In genomic region chr10:13707156-13707881, GRCh38 we compare ENCODE assay signal across 8 cellular contexts.
DNase-seq lines count a peak whose midpoint lies in the region; ATAC-seq and TF ChIP-seq lines count a peak whose summit lies in the region.

No MANE protein-coding gene starts in this region.

- peaks cover 43% of the 10 kb centered on the region for H3K27me3 Mint-ChIP-seq in activated CD8-positive, alpha-beta memory T cell treated with anti-CD3 and anti-CD28 coated beads, Interleukin-2, amount 10 ng/mL, durations not matched to agents 7 days and 5 days

- peaks cover 23 to 50% (median 31%) of the 10 kb centered on the region in 4 donors for H3K4me1 ChIP-seq in upper lobe of left lung

- H3K9me3 Mint-ChIP-seq in activated CD8-positive, alpha-beta memory T cell treated with anti-CD3 and anti-CD28 coated beads, Interleukin-2, amount 10 ng/mL, durations not matched to agents 7 days and 5 days (ENCODE audit: low read depth): no peaks in the 10 kb centered on the region

- peak overlapping the region; percentile 38 to 71 (median 61) for H3K27ac ChIP-seq in upper lobe of left lung

- no peaks in the 10 kb centered on the region for H3K27me3 ChIP-seq in upper lobe of left lung

- H3K27ac Mint-ChIP-seq in activated CD8-positive, alpha-beta memory T cell treated with anti-CD3 and anti-CD28 coated beads, Interleukin-2, amount 10 ng/mL, durations not matched to agents 7 days and 5 days: no peak overlapping the region

- peak in 2 of 4 donors; percentile 33 to 60 for TF ChIP-seq POLR2A in upper lobe of left lung (IDR thresholded peaks at IDR 0.05)

- ATAC-seq in HG03460 (IDR thresholded peaks at IDR 0.05; ENCODE audit: unreplicated experiment) (peak; percentile 57), upper lobe of left lung (ENCODE audit: low FRiP score in 2 of 2) (peak; percentile 78 to 90)
- peak; percentile 49 for ATAC-seq in activated CD8-positive, alpha-beta memory T cell treated with anti-CD3 and anti-CD28 coated beads, Interleukin-2, amount 10 ng/mL, durations not matched to agents 7 days and 5 days

- WGBS in upper lobe of left lung, 2 donors: 1 to 2% methylated on average over 24 to 26 of the region's 26 CpGs

- peak overlapping the region; percentile 88 for H3K4me3 ChIP-seq in GM12875 (ENCODE audit: low read depth, low read length)
- H3K4me3 ChIP-seq in upper lobe of left lung: peak overlapping the region; percentile 18 to 56 (median 48)

- no peaks in the 10 kb centered on the region for H3K9me3 ChIP-seq in upper lobe of left lung

- H3K36me3 ChIP-seq in upper lobe of left lung: no peaks in the 10 kb centered on the region

- H3K36me3 Mint-ChIP-seq in activated CD8-positive, alpha-beta memory T cell treated with anti-CD3 and anti-CD28 coated beads, Interleukin-2, amount 10 ng/mL, durations not matched to agents 7 days and 5 days: no peaks in the 10 kb centered on the region

- H3K4me1 Mint-ChIP-seq in activated CD8-positive, alpha-beta memory T cell treated with anti-CD3 and anti-CD28 coated beads, Interleukin-2, amount 10 ng/mL, durations not matched to agents 7 days and 5 days: peaks cover 14% of the 10 kb centered on the region

- DNase-seq in activated CD8-positive, alpha-beta memory T cell treated with anti-CD3 and anti-CD28 coated beads, Interleukin-2, amount 10 ng/mL, durations not matched to agents 7 days and 5 days: peak; percentile 41
- DNase-seq in fibroblast of peridontal ligament (ENCODE audit: extremely low read depth): peak; percentile 91
- peak; percentile 83 for DNase-seq in myocyte (ENCODE audit: low read depth)
- DNase-seq in upper lobe of left lung: peak; percentile 53 to 73
- no peak for DNase-seq in NCI-H82 (lab: John Stamatoyannopoulos, UW)
- DNase-seq in NCI-H128 (lab: John Stamatoyannopoulos, UW; ENCODE audit: unreplicated experiment): no peak

- TF ChIP-seq CTCF in GM12875 (IDR thresholded peaks at IDR 0.05; ENCODE audit: borderline replicate concordance, insufficient read depth, low read depth, low read length) (no peak), upper lobe of left lung (IDR thresholded peaks at IDR 0.05) (peak in 1 of 6 experiments; percentile 4)

- CTCF ChIA-PET in activated CD8-positive, alpha-beta memory T cell treated with anti-CD3 and anti-CD28 coated beads, Interleukin-2, amount 10 ng/mL, durations not matched to agents 7 days and 5 days (lab: Charles Lee): no interaction called here

- H3K4me3 Mint-ChIP-seq in activated CD8-positive, alpha-beta memory T cell treated with anti-CD3 and anti-CD28 coated beads, Interleukin-2, amount 10 ng/mL, durations not matched to agents 7 days and 5 days: peak overlapping the region; percentile 47

- TF ChIP-seq EP300 in upper lobe of left lung (IDR thresholded peaks at IDR 0.05): no peak

Comparison
In these comparisons a context has a peak if more than half of its experiments do, and no peak if none do; other contexts are left out.
1. DNase-seq: peak in activated CD8-positive, alpha-beta memory T cell treated with anti-CD3 and anti-CD28 coated beads, Interleukin-2, amount 10 ng/mL, durations not matched to agents 7 days and 5 days (single experiment), fibroblast of peridontal ligament (single experiment), myocyte (single experiment) and upper lobe of left lung (2 of 2); none in NCI-H82 (single experiment) and NCI-H128 (single experiment).
2. Peak in every context shown above with its lines, with median percentiles within 50 percentile points of each other: ATAC-seq.